ENCODE assay signal across 29 cellular contexts in the genomic region with DNA sequence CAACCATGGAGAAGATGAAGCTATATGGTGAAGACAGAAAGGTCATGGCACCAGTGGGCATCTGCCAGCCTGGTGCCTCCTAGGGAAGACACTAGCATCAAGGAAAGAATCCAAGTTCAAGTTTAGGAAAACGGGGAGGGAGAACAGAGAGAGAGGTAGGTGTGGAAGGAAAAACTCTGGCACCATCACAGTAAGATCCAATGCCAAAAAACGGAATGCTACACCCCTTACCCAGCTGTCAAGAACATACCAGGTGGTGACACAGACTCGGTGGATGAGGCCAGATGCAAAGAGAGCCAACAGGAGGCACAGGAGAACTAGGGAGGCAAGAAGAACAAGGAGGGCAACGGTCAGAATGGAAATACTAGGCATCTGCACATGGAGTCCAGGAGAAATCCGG. TPM values are rescaled to one million over a fixed set of nuclear protein-coding genes. Genes with fewer than 3 reads are reported as not detected.
A peak's percentile ranks its signal among the peaks of the same experiment; 100 is the strongest.
DNase-seq lines count a peak whose midpoint lies in the region; ATAC-seq, FAIRE-seq and TF ChIP-seq lines count a peak whose summit lies in the region.
"Had no signal": no experiment of that assay in that cellular context is flagged by ENCODE, and none has a peak within 500 bp of the region (broad histone marks: within the 10 kb centered on the region; RNA-seq: fewer than 3 reads in every experiment).

No MANE protein-coding gene starts in this region.

- peaks cover 16% of the 10 kb centered on the region for H3K36me3 Mint-ChIP-seq in T-helper 1 cell treated with Interleukin-12 subunit alpha and Interleukin-12 subunit beta and Interleukin-4 antibody, amounts not matched to agents 30 μg/mL and 1 μg/mL, for 36 hours (ENCODE audit: low read depth)
- peaks cover 16% of the 10 kb centered on the region for H3K36me3 Mint-ChIP-seq in endodermal cell (ENCODE audit: low read depth)

- peak overlapping the region; percentile 7 for H3K27ac Mint-ChIP-seq in T-helper 1 cell treated with Interleukin-12 subunit alpha and Interleukin-12 subunit beta and Interleukin-4 antibody, amounts not matched to agents 30 μg/mL and 1 μg/mL, for 36 hours
- H3K27ac Mint-ChIP-seq in endodermal cell, result no peak overlapping the region
- H3K27ac Mint-ChIP-seq: activated CD8-positive, alpha-beta T cell treated with anti-CD3 and anti-CD28 coated beads for 36 hours; activated naive CD4-positive, alpha-beta T cell treated with anti-CD3 and anti-CD28 coated beads, Interleukin-2, amount 10 ng/mL, durations not matched to agents 7 days and 5 days; GM23338 had no signal

- H3K4me1 ChIP-seq in endodermal cell (ENCODE audit: control insufficient read depth, insufficient read depth, low read length) (no peaks in the 10 kb centered on the region), spleen (peaks cover 21 to 61% (median 50%) of the 10 kb centered on the region in 6 donors)

- H3K4me1 Mint-ChIP-seq in T-helper 1 cell treated with Interleukin-12 subunit alpha and Interleukin-12 subunit beta and Interleukin-4 antibody, amounts not matched to agents 30 μg/mL and 1 μg/mL, for 36 hours (ENCODE audit: low read depth), result peaks cover 24% of the 10 kb centered on the region
- peaks cover 13% of the 10 kb centered on the region for H3K4me1 Mint-ChIP-seq in endodermal cell

- H3K9me3 ChIP-seq in endodermal cell (ENCODE audit: control insufficient read depth, low read length) (no peaks in the 10 kb centered on the region), spleen (peaks cover 0 to 5% (median 0%) of the 10 kb centered on the region in 8 donors)
- H3K9me3 ChIP-seq: ascending aorta, ovary, thyroid gland had no signal

- H3K4me3 ChIP-seq in endodermal cell (ENCODE audit: low read length) (no peak overlapping the region), spleen (no peak overlapping the region)
- H3K4me3 ChIP-seq: ascending aorta, GM23338, heart left ventricle, ovary, thyroid gland had no signal

- ATAC-seq in HG03432 (IDR thresholded peaks at IDR 0.05; ENCODE audit: unreplicated experiment), result no peak
- ATAC-seq: activated CD4-positive, CD25-positive, alpha-beta regulatory T cell treated with anti-CD3 and anti-CD28 coated beads, Interleukin-2, amount 50 U/mL, for 24 hours; activated CD8-positive, alpha-beta T cell treated with anti-CD3 and anti-CD28 coated beads for 36 hours; GM23338; heart left ventricle; left cardiac atrium; naive thymus-derived CD8-positive, alpha-beta T cell; stimulated activated naive CD8-positive, alpha-beta T cell treated with anti-CD3 and anti-CD28 coated beads, Interleukin-15, amount 100 ng/mL, for 72 hours had no signal

- H3K4me3 Mint-ChIP-seq in T-helper 1 cell treated with Interleukin-12 subunit alpha and Interleukin-12 subunit beta and Interleukin-4 antibody, amounts not matched to agents 30 μg/mL and 1 μg/mL, for 36 hours, result no peak overlapping the region
- no peak overlapping the region for H3K4me3 Mint-ChIP-seq in endodermal cell
- H3K4me3 Mint-ChIP-seq: activated CD8-positive, alpha-beta T cell treated with anti-CD3 and anti-CD28 coated beads for 36 hours; activated naive CD4-positive, alpha-beta T cell treated with anti-CD3 and anti-CD28 coated beads, Interleukin-2, amount 10 ng/mL, durations not matched to agents 7 days and 5 days; central memory CD8-positive, alpha-beta T cell; GM23338; stimulated activated naive CD8-positive, alpha-beta T cell treated with anti-CD3 and anti-CD28 coated beads, Interleukin-15, amount 100 ng/mL, for 72 hours had no signal

- no peak for FAIRE-seq in D721Med (lab: Jason Lieb, UNC)
- no peak for FAIRE-seq in frontal cortex (lab: Jason Lieb, UNC)

- no peaks in the 10 kb centered on the region for H3K27me3 ChIP-seq in endodermal cell (ENCODE audit: control insufficient read depth, insufficient read depth, low read length, poor library complexity, severe bottlenecking)
- peaks cover 0 to 11% (median 10%) of the 10 kb centered on the region in 7 donors for H3K27me3 ChIP-seq in spleen (replicated peaks in 1 of 7)
- H3K27me3 ChIP-seq: ascending aorta, ovary had no signal

- H3K36me3 ChIP-seq in endodermal cell (ENCODE audit: control insufficient read depth, insufficient read depth, low read length) (peaks cover 13% of the 10 kb centered on the region), spleen (peaks cover 0 to 31% (median 17%) of the 10 kb centered on the region in 6 donors)
- H3K36me3 ChIP-seq: ovary had no signal

- TF ChIP-seq CTCF in D721Med (IDR thresholded peaks at IDR 0.05; ENCODE audit: insufficient read depth, missing control alignments), result no peak
- TF ChIP-seq CTCF in endodermal cell (conservative IDR thresholded peaks at IDR 0.05), result no peak
- TF ChIP-seq CTCF in spleen (IDR thresholded peaks at IDR 0.05 in 8 of 11, conservative IDR thresholded peaks at IDR 0.05 in 3 of 11), result no peak

- DNase-seq in T-helper 1 cell (no peak), D721Med (ENCODE audit: insufficient read length, low spot score) (peak; percentile 5), endodermal cell (peak; percentile 23), spleen (peak; percentile 14), NCI-H69 (lab: John Stamatoyannopoulos, UW) (no peak), frontal cortex (ENCODE audit: low spot score in 2 of 2) (no peak)
- DNase-seq: 8988T; activated CD8-positive, alpha-beta T cell treated with anti-CD3 and anti-CD28 coated beads for 36 hours; activated naive CD4-positive, alpha-beta T cell treated with anti-CD3 and anti-CD28 coated beads, Interleukin-2, amount 10 ng/mL, durations not matched to agents 7 days and 5 days; AML-193; DMS79 treated with DMSO at 0.1 percent for 48 hours; heart left ventricle; left cardiac atrium; MM.1S; naive thymus-derived CD8-positive, alpha-beta T cell; NCI-H1417; NCI-H446; OCI-M1; ovary; stimulated activated CD4-positive, alpha-beta T cell treated with anti-CD3 and anti-CD28 coated beads, Interleukin-2, amount 100 ng/mL, for 48 hours; stimulated activated naive CD8-positive, alpha-beta T cell treated with anti-CD3 and anti-CD28 coated beads, Interleukin-15, amount 100 ng/mL, for 72 hours; thyroid gland had no signal

- no peaks in the 10 kb centered on the region for H3K27me3 Mint-ChIP-seq in T-helper 1 cell treated with Interleukin-12 subunit alpha and Interleukin-12 subunit beta and Interleukin-4 antibody, amounts not matched to agents 30 μg/mL and 1 μg/mL, for 36 hours (ENCODE audit: low read depth)
- H3K27me3 Mint-ChIP-seq in endodermal cell (ENCODE audit: insufficient read depth), result peaks cover 6% of the 10 kb centered on the region
- H3K27me3 Mint-ChIP-seq: activated CD8-positive, alpha-beta T cell treated with anti-CD3 and anti-CD28 coated beads for 36 hours; central memory CD8-positive, alpha-beta T cell had no signal

- H3K9me3 Mint-ChIP-seq in T-helper 1 cell treated with Interleukin-12 subunit alpha and Interleukin-12 subunit beta and Interleukin-4 antibody, amounts not matched to agents 30 μg/mL and 1 μg/mL, for 36 hours, result no peaks in the 10 kb centered on the region
- H3K9me3 Mint-ChIP-seq in endodermal cell, result no peaks in the 10 kb centered on the region
- H3K9me3 Mint-ChIP-seq: activated CD8-positive, alpha-beta T cell treated with anti-CD3 and anti-CD28 coated beads for 36 hours; activated naive CD4-positive, alpha-beta T cell treated with anti-CD3 and anti-CD28 coated beads, Interleukin-2, amount 10 ng/mL, durations not matched to agents 7 days and 5 days; central memory CD8-positive, alpha-beta T cell; naive thymus-derived CD8-positive, alpha-beta T cell; stimulated activated naive CD8-positive, alpha-beta T cell treated with anti-CD3 and anti-CD28 coated beads, Interleukin-15, amount 100 ng/mL, for 72 hours had no signal

- no peak for TF ChIP-seq POLR2A in spleen (IDR thresholded peaks at IDR 0.05)

- WGBS in endodermal cell (ENCODE audit: insufficient coverage in 1 of 2, insufficient read length in 1 of 2), 2 experiments, result 83 to 88% methylated on average over 3 to 5 of the region's 5 CpGs
- 76 to 93% (median 84%) methylated on average over 5 of the region's 5 CpGs for WGBS in spleen, 5 donors

- H3K27ac ChIP-seq in endodermal cell (ENCODE audit: low read depth, low read length) (no peak overlapping the region), spleen (no peak overlapping the region)
- H3K27ac ChIP-seq: ascending aorta, heart left ventricle, ovary, thyroid gland had no signal

- H3K9ac ChIP-seq in endodermal cell (ENCODE audit: extremely low read depth, low read length, poor library complexity, severe bottlenecking), result no peak overlapping the region

- intact Hi-C loops in spleen (cut with DNase I; ENCODE audit: low total_unique reads), result loop anchor here (2.0 kb wide), 1 partner anchor 79 kb away; no protein-coding TSS in a partner anchor

RNA-seq across cellular contexts. Expression of a gene that starts 3.6 kb away (rescaled TPM):
- 100 to 1,000 TPM; 143 to 152 TPM for total RNA-seq in endodermal cell
- 161 TPM for polyA plus RNA-seq in endodermal cell (2013, experiment 1 of 2)
- 154 TPM for polyA plus RNA-seq in endodermal cell (2013, experiment 2 of 2)
- total RNA-seq in spleen, result 100 to 1,000 TPM; 113 to 154 (median 136) TPM
- 100 to 1,000 TPM; 193 to 203 (median 200) TPM for polyA plus RNA-seq in spleen
- total RNA-seq in frontal cortex, result 74.6 TPM

RNA-seq across cellular contexts. Expression of a gene that starts 4.1 kb away (rescaled TPM):
- total RNA-seq in endodermal cell, result 1 to 10 TPM; 5.1 to 7.1 TPM
- polyA plus RNA-seq in endodermal cell (2013, experiment 1 of 2), result 9.8 TPM
- 9.5 TPM for polyA plus RNA-seq in endodermal cell (2013, experiment 2 of 2)
- total RNA-seq in spleen, result 1 to 10 TPM in 6 of 7 donors, under 1 TPM in 1; 0.83 to 3.6 (median 1.6) TPM
- under 1 TPM; 0.35 to 0.77 (median 0.46) TPM for polyA plus RNA-seq in spleen
- 21.2 TPM for total RNA-seq in frontal cortex
- total RNA-seq: ascending aorta, HT-29 had no signal

RNA-seq across cellular contexts. Expression of a gene that starts 29.2 kb away (rescaled TPM):
- total RNA-seq in endodermal cell, result 10 to 100 TPM; 48.8 to 73.4 TPM
- 89.8 TPM for polyA plus RNA-seq in endodermal cell (2013, experiment 1 of 2)
- 83.0 TPM for polyA plus RNA-seq in endodermal cell (2013, experiment 2 of 2)
- 10 to 100 TPM; 25.0 to 62.4 (median 49.9) TPM for total RNA-seq in spleen
- 100 to 1,000 TPM; 205 to 262 (median 229) TPM for polyA plus RNA-seq in spleen
- total RNA-seq in frontal cortex, result 15.1 TPM

RNA-seq across cellular contexts. Expression of a gene that starts 33.9 kb away (rescaled TPM):
- total RNA-seq in endodermal cell (10 to 100 TPM; 25.1 to 29.8 TPM), spleen (10 to 100 TPM; 28.4 to 41.4 (median 38.2) TPM), frontal cortex (4.9 TPM)
- 32.0 TPM for polyA plus RNA-seq in endodermal cell (2013, experiment 1 of 2)
- polyA plus RNA-seq in endodermal cell (2013, experiment 2 of 2), result 27.5 TPM
- 10 to 100 TPM; 60.1 to 73.8 (median 72.5) TPM for polyA plus RNA-seq in spleen

RNA-seq across cellular contexts. Expression of a gene that starts 38.2 kb away (rescaled TPM):
- 10 to 100 TPM; 17.6 to 27.9 TPM for total RNA-seq in endodermal cell
- 80.6 TPM for polyA plus RNA-seq in endodermal cell (2013, experiment 1 of 2)
- 67.8 TPM for polyA plus RNA-seq in endodermal cell (2013, experiment 2 of 2)
- 10 to 100 TPM; 14.3 to 22.6 (median 20.5) TPM for total RNA-seq in spleen
- 10 to 100 TPM; 10.2 to 31.2 (median 27.7) TPM for polyA plus RNA-seq in spleen
- 7.7 TPM for total RNA-seq in frontal cortex

Comparison
In these comparisons a context has a peak if more than half of its experiments do, and no peak if none do; other contexts are left out.
1. DNase-seq: peak in D721Med (single experiment), endodermal cell (single experiment) and spleen (single experiment); none in T-helper 1 cell (0 of 5), NCI-H69 (single experiment) and frontal cortex (0 of 2).